16 cellular contexts compared by ENCODE assay signal in genomic region chr7:159040146-159040545, GRCh38.
"Had no signal": no experiment of that assay in that cellular context is flagged by ENCODE, and none has a peak within 500 bp of the region (broad histone marks: within the 10 kb centered on the region; RNA-seq: fewer than 3 reads in every experiment).

No MANE protein-coding gene starts in this region.

- DNase-seq: activated CD4-positive, alpha-beta T cell treated with anti-CD3 and anti-CD28 coated beads for 1 hour; activated CD4-positive, alpha-beta T cell treated with anti-CD3 and anti-CD28 coated beads, Interleukin-2, amount 50 U/mL, for 48 hours; amygdala; body of pancreas; effector memory CD4-positive, alpha-beta T cell; foreskin keratinocyte; kidney glomerular epithelial cell; naive thymus-derived CD4-positive, alpha-beta T cell; small intestine; stimulated activated CD4-positive, alpha-beta T cell treated with anti-CD3 and anti-CD28 coated beads, Interleukin-4, amount 100 ng/mL, for 4 hours; stimulated activated naive CD8-positive, alpha-beta T cell treated with anti-CD3 and anti-CD28 coated beads, Interleukin-15, Interleukin-2, amounts not matched to agents 100 U/mL and 50 U/mL, for 24 hours; SW 1271; upper lobe of right lung had no signal

- H3K4me3 Mint-ChIP-seq: activated naive CD8-positive, alpha-beta T cell; naive thymus-derived CD4-positive, alpha-beta T cell had no signal

- H3K4me1 ChIP-seq: body of pancreas, foreskin keratinocyte, suprapubic skin, upper lobe of right lung had no signal

- H3K27me3 Mint-ChIP-seq: activated naive CD8-positive, alpha-beta T cell had no signal

- H3K27me3 ChIP-seq: body of pancreas, foreskin keratinocyte, suprapubic skin, upper lobe of right lung had no signal

- H3K27ac ChIP-seq: body of pancreas, foreskin keratinocyte, suprapubic skin, upper lobe of right lung had no signal

- H3K36me3 ChIP-seq: suprapubic skin, upper lobe of right lung had no signal

- H3K4me3 ChIP-seq: body of pancreas, lung, suprapubic skin, upper lobe of right lung had no signal

- H3K36me3 Mint-ChIP-seq: activated naive CD8-positive, alpha-beta T cell had no signal

- FAIRE-seq: small intestine had no signal

- ATAC-seq: body of pancreas; foreskin keratinocyte; naive thymus-derived CD4-positive, alpha-beta T cell; stimulated activated naive CD8-positive, alpha-beta T cell treated with anti-CD3 and anti-CD28 coated beads, Interleukin-15, Interleukin-2, amounts not matched to agents 100 U/mL and 50 U/mL, for 24 hours had no signal

- H3K9me3 ChIP-seq: body of pancreas, suprapubic skin, upper lobe of right lung had no signal

- H3K27ac Mint-ChIP-seq: activated naive CD8-positive, alpha-beta T cell; naive thymus-derived CD4-positive, alpha-beta T cell had no signal
